10 cellular contexts compared by ENCODE assay signal in genomic region chr2:197191948-197192338, GRCh38.
DNase-seq lines count a peak whose midpoint lies in the region; ATAC-seq and TF ChIP-seq lines count a peak whose summit lies in the region.
"Had no signal": no experiment of that assay in that cellular context is flagged by ENCODE, and none has a peak within 500 bp of the region (broad histone marks: within the 10 kb centered on the region; RNA-seq: fewer than 3 reads in every experiment).

No MANE protein-coding gene starts in this region.

- TF ChIP-seq CTCF in omental fat pad (IDR thresholded peaks at IDR 0.05), result no peak

- peaks cover 81% of the 10 kb centered on the region for H3K4me1 Mint-ChIP-seq in activated T-cell treated with anti-CD3 and anti-CD28 coated beads, Interleukin-2, amount 50 U/mL, for 4 hours (ENCODE audit: low read depth)
- peaks cover 41 to 77% of the 10 kb centered on the region in 2 donors for H3K4me1 Mint-ChIP-seq in stimulated activated naive B cell treated with anti-CD40 and anti-IgM and Interleukin-4, amounts not matched to agents 10 μg/mL and 1 μg/mL and 100 μg/mL, for 72 hours

- peak overlapping the region; percentile 15 for H3K4me3 Mint-ChIP-seq in activated T-cell treated with anti-CD3 and anti-CD28 coated beads, Interleukin-2, amount 50 U/mL, for 4 hours
- H3K4me3 Mint-ChIP-seq in stimulated activated naive B cell treated with anti-CD40 and anti-IgM and Interleukin-4, amounts not matched to agents 10 μg/mL and 1 μg/mL and 100 μg/mL, for 72 hours, result no peak overlapping the region

- no peaks in the 10 kb centered on the region for H3K9me3 ChIP-seq in MG63
- H3K9me3 ChIP-seq: colonic mucosa, SJCRH30 had no signal

- H3K4me3 ChIP-seq in MG63, result no peak overlapping the region
- H3K4me3 ChIP-seq: colonic mucosa, SJCRH30 had no signal

- H3K27me3 Mint-ChIP-seq in activated T-cell treated with anti-CD3 and anti-CD28 coated beads, Interleukin-2, amount 50 U/mL, for 4 hours (ENCODE audit: low read depth), result no peaks in the 10 kb centered on the region
- H3K27me3 Mint-ChIP-seq in stimulated activated naive B cell treated with anti-CD40 and anti-IgM and Interleukin-4, amounts not matched to agents 10 μg/mL and 1 μg/mL and 100 μg/mL, for 72 hours, result no peaks in the 10 kb centered on the region

- DNase-seq in activated T-cell treated with anti-CD3 and anti-CD28 coated beads, Interleukin-2, amount 50 U/mL, for 4 hours, result peak; percentile 40
- DNase-seq in activated T-cell treated with anti-CD3 and anti-CD28 coated beads, Interleukin-2, amount 50 U/mL, for 1 hour, result no peak
- DNase-seq in T-helper 2 cell, result peak in 4 of 5 experiments; percentile 22 to 83 (median 52)
- no peak for DNase-seq in stimulated activated naive B cell treated with anti-CD40 and anti-IgM and Interleukin-4, amounts not matched to agents 10 μg/mL and 1 μg/mL and 100 μg/mL, for 72 hours
- no peak for DNase-seq in MG63
- no peak for DNase-seq in omental fat pad (ENCODE audit: low spot score)
- no peak for DNase-seq in DMS53 (lab: John Stamatoyannopoulos, UW)
- DNase-seq: colonic mucosa had no signal

- peak overlapping the region; percentile 66 for H3K27ac Mint-ChIP-seq in stimulated activated naive B cell treated with anti-CD40 and anti-IgM and Interleukin-4, amounts not matched to agents 10 μg/mL and 1 μg/mL and 100 μg/mL, for 72 hours

- H3K36me3 ChIP-seq in MG63, result no peaks in the 10 kb centered on the region
- H3K36me3 ChIP-seq: colonic mucosa, SJCRH30 had no signal

- no peaks in the 10 kb centered on the region for H3K36me3 Mint-ChIP-seq in activated T-cell treated with anti-CD3 and anti-CD28 coated beads, Interleukin-2, amount 50 U/mL, for 4 hours (ENCODE audit: insufficient read depth)
- H3K36me3 Mint-ChIP-seq in stimulated activated naive B cell treated with anti-CD40 and anti-IgM and Interleukin-4, amounts not matched to agents 10 μg/mL and 1 μg/mL and 100 μg/mL, for 72 hours, result peaks cover 6 to 18% of the 10 kb centered on the region in 2 donors

- no peaks in the 10 kb centered on the region; the same call in 1 of the 2 replicates for H3K27me3 ChIP-seq in MG63
- H3K27me3 ChIP-seq: colonic mucosa, SJCRH30 had no signal

- H3K9me3 Mint-ChIP-seq in activated T-cell treated with anti-CD3 and anti-CD28 coated beads, Interleukin-2, amount 50 U/mL, for 4 hours, result no peaks in the 10 kb centered on the region
- H3K9me3 Mint-ChIP-seq in stimulated activated naive B cell treated with anti-CD40 and anti-IgM and Interleukin-4, amounts not matched to agents 10 μg/mL and 1 μg/mL and 100 μg/mL, for 72 hours, result peaks cover 0 to 2% of the 10 kb centered on the region in 2 donors

- ATAC-seq in activated T-cell treated with anti-CD3 and anti-CD28 coated beads, Interleukin-2, amount 50 U/mL, for 4 hours, result peak; percentile 75 to 81
- peak; percentile 76 for ATAC-seq in HG02885 (IDR thresholded peaks at IDR 0.05; ENCODE audit: poor library complexity, unreplicated experiment)
- peak; percentile 56 to 77 for ATAC-seq in stimulated activated naive B cell treated with anti-CD40 and anti-IgM and Interleukin-4, amounts not matched to agents 10 μg/mL and 1 μg/mL and 100 μg/mL, for 72 hours (replicated peaks)
- ATAC-seq in omental fat pad (ENCODE audit: low FRiP score), result no peak

Comparison
In these comparisons a context has a peak if more than half of its experiments do, and no peak if none do; other contexts are left out.
1. DNase-seq: peak in activated T-cell treated with anti-CD3 and anti-CD28 coated beads, Interleukin-2, amount 50 U/mL, for 4 hours (single experiment) and T-helper 2 cell (4 of 5); none in activated T-cell treated with anti-CD3 and anti-CD28 coated beads, Interleukin-2, amount 50 U/mL, for 1 hour (single experiment), stimulated activated naive B cell treated with anti-CD40 and anti-IgM and Interleukin-4, amounts not matched to agents 10 μg/mL and 1 μg/mL and 100 μg/mL, for 72 hours (single experiment), MG63 (single experiment), omental fat pad (single experiment) and DMS53 (single experiment).